In the genomic region with DNA sequence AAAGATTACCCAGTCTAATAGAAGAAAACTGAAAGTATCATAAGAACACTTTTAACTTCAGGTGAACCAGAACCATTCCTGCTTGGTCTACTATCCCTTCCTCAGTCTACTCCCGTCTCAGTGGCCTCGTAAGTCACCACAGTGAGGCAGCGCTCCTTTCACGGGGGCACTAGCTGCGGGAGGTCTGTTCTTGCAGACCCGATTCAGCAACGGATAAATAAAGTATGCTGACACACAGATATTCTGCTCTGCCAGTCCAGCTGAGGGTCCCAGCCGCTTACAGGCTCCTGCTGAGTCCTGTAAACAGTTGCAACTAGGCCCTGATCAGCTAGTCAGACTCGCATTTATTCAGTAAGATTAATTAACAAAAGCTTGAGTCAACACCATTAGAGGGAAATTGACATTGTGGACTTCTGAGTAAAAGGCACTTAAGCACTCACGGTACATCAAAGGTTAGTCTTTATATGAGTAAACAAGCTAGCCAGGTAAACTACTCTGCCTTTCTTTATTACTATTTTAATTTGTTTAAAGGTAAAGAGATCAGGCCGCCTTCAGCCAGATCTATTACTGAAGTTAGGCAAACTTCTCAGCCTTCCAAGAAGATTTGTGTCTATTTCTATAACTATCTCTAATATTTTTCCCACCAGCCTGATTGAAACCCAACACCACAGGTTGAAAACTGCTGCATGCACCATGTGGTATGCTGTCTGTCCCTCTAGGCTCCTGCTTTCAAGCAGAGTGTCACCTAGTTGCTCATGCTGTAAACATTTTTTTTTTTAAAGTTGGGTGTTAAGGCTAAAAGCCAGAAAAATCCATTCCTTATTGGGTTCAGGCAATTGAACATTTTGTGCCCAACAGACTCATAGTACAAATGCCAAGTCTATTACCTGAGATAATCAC, we compare ENCODE assay signal across 19 cellular contexts.
DNase-seq lines count a peak whose midpoint lies in the region; ATAC-seq and TF ChIP-seq lines count a peak whose summit lies in the region.
"Had no signal": no experiment of that assay in that cellular context is flagged by ENCODE, and none has a peak within 500 bp of the region (broad histone marks: within the 10 kb centered on the region; RNA-seq: fewer than 3 reads in every experiment).

No MANE protein-coding gene starts in this region.

- dilution Hi-C loops in mammary epithelial cell (cut with HindIII; ENCODE audit: low sequenced_read_pairs): no loop called here

- no peaks in the 10 kb centered on the region for H3K27me3 Mint-ChIP-seq in mesothelial cell of epicardium (ENCODE audit: low read depth)
- H3K27me3 Mint-ChIP-seq in activated T-helper 2 cell treated with anti-CD3 and anti-CD28 coated beads, Interferon-gamma antibody, Interleukin-2, Interleukin-4, amounts not matched to agents 10 μg/mL and 5 μg/mL and 100 μg/mL, durations not matched to agents 14 hours and 24 hours and 36 hours (ENCODE audit: low read depth): no peaks in the 10 kb centered on the region

- no peak overlapping the region for H3K4me3 Mint-ChIP-seq in mesothelial cell of epicardium
- H3K4me3 Mint-ChIP-seq in activated T-helper 2 cell treated with anti-CD3 and anti-CD28 coated beads, Interferon-gamma antibody, Interleukin-2, Interleukin-4, amounts not matched to agents 10 μg/mL and 5 μg/mL and 100 μg/mL, durations not matched to agents 14 hours and 24 hours and 36 hours (ENCODE audit: low read depth): no peak overlapping the region

- no peaks in the 10 kb centered on the region for H4K20me1 ChIP-seq in GM23248 (ENCODE audit: insufficient read depth)
- H4K20me1 ChIP-seq in mammary epithelial cell (ENCODE audit: insufficient read depth, low read length): no peaks in the 10 kb centered on the region

- H3K9ac ChIP-seq in GM23248 (no peak overlapping the region), mammary epithelial cell (ENCODE audit: insufficient read depth, low read length) (no peak overlapping the region)

- H3K9me3 Mint-ChIP-seq in mesothelial cell of epicardium: no peaks in the 10 kb centered on the region
- H3K9me3 Mint-ChIP-seq in activated T-helper 2 cell treated with anti-CD3 and anti-CD28 coated beads, Interferon-gamma antibody, Interleukin-2, Interleukin-4, amounts not matched to agents 10 μg/mL and 5 μg/mL and 100 μg/mL, durations not matched to agents 14 hours and 24 hours and 36 hours: no peaks in the 10 kb centered on the region

- no peaks in the 10 kb centered on the region for H3K27me3 ChIP-seq in GM23248 (replicated peaks; ENCODE audit: insufficient read depth)
- H3K27me3 ChIP-seq in mammary epithelial cell (ENCODE audit: insufficient read depth, low read length): no peaks in the 10 kb centered on the region
- H3K27me3 ChIP-seq: left lung, tibial artery had no signal

- H3F3A ChIP-seq in GM23248 (ENCODE audit: insufficient read depth): peaks cover 3% of the 10 kb centered on the region; the same call in 1 of the 2 replicates

- H3K4me1 ChIP-seq in GM23248 (ENCODE audit: insufficient read depth) (peaks cover 8% of the 10 kb centered on the region), mammary epithelial cell (ENCODE audit: insufficient read depth, low read length) (peaks cover 32% of the 10 kb centered on the region)
- H3K4me1 ChIP-seq: left lung, tibial artery had no signal

- H3K4me2 ChIP-seq in GM23248 (ENCODE audit: unreplicated experiment) (no peak overlapping the region), mammary epithelial cell (ENCODE audit: insufficient read depth, low read depth, low read length) (no peak overlapping the region)

- TF ChIP-seq CTCF in mesothelial cell of epicardium (IDR thresholded peaks at IDR 0.05; ENCODE audit: unreplicated experiment) (no peak), mammary epithelial cell (conservative IDR thresholded peaks at IDR 0.05 in 1 of 2, IDR thresholded peaks at IDR 0.05 in 1 of 2; ENCODE audit: extremely low read depth in 1 of 2, insufficient read depth in 1 of 2, low read depth in 1 of 2, low read length in 2 of 2) (no peak)

- H3K27ac ChIP-seq in GM23248 (no peak overlapping the region), mammary epithelial cell (ENCODE audit: insufficient read depth, low read depth, low read length) (no peak overlapping the region)
- H3K27ac ChIP-seq: left lung, tibial artery had no signal

- ATAC-seq in HG03039 (IDR thresholded peaks at IDR 0.05; ENCODE audit: unreplicated experiment): no peak
- ATAC-seq in GM18517 (IDR thresholded peaks at IDR 0.05; ENCODE audit: unreplicated experiment): no peak
- ATAC-seq: activated CD4-positive, CD25-positive, alpha-beta regulatory T cell treated with anti-CD3 and anti-CD28 coated beads, Interleukin-2, amount 50 U/mL, for 24 hours; left lung had no signal

- peaks cover 10% of the 10 kb centered on the region for H3K4me1 Mint-ChIP-seq in mesothelial cell of epicardium
- peaks cover 6% of the 10 kb centered on the region for H3K4me1 Mint-ChIP-seq in activated T-helper 2 cell treated with anti-CD3 and anti-CD28 coated beads, Interferon-gamma antibody, Interleukin-2, Interleukin-4, amounts not matched to agents 10 μg/mL and 5 μg/mL and 100 μg/mL, durations not matched to agents 14 hours and 24 hours and 36 hours (ENCODE audit: low read depth)

- peaks cover 19% of the 10 kb centered on the region for H3K36me3 Mint-ChIP-seq in mesothelial cell of epicardium
- H3K36me3 Mint-ChIP-seq in activated T-helper 2 cell treated with anti-CD3 and anti-CD28 coated beads, Interferon-gamma antibody, Interleukin-2, Interleukin-4, amounts not matched to agents 10 μg/mL and 5 μg/mL and 100 μg/mL, durations not matched to agents 14 hours and 24 hours and 36 hours (ENCODE audit: low read depth): peaks cover 32% of the 10 kb centered on the region

- DNase-seq in GM23248: peak; percentile 8
- DNase-seq in NCI-H1436 (lab: John Stamatoyannopoulos, UW): peak; percentile 87
- peak; percentile 98 for DNase-seq in NCI-H748 (lab: John Stamatoyannopoulos, UW; ENCODE audit: unreplicated experiment)
- no peak for DNase-seq in mesothelial cell of epicardium (ENCODE audit: low spot score in 2 of 2, unreplicated experiment in 2 of 2)
- DNase-seq in mammary epithelial cell: no peak
- no peak for DNase-seq in activated T-helper 2 cell treated with anti-CD3 and anti-CD28 coated beads, Interferon-gamma antibody, Interleukin-2, Interleukin-4, amounts not matched to agents 10 μg/mL and 5 μg/mL and 100 μg/mL, durations not matched to agents 14 hours and 24 hours and 36 hours (ENCODE audit: low spot score)
- DNase-seq: activated effector memory CD4-positive, alpha-beta T cell treated with Interleukin-2 at 50 U/mL for 16 hours; amniotic stem cell; cerebellar nuclear complex; foreskin fibroblast; HCEC 1CT; IMR-90; left lung; SHP77 treated with DMSO at 0.1 percent for 48 hours; T-helper 2 cell; tibial artery had no signal

- no peak overlapping the region for H3K4me3 ChIP-seq in GM23248
- no peak overlapping the region for H3K4me3 ChIP-seq in mammary epithelial cell (replicated peaks in 1 of 3; ENCODE audit: insufficient read depth in 1 of 3, low read depth in 2 of 3, low read length in 3 of 3)
- H3K4me3 ChIP-seq: left lung, tibial artery had no signal

- WGBS in GM23248 (ENCODE audit: low coverage in 1 of 2, low lambda C conversion rate in 2 of 2, missing lambda C conversion rate in 2 of 2), 2 experiments: 64 to 65% methylated on average over 11 of the region's 11 CpGs
- WGBS in mammary epithelial cell (ENCODE audit: low coverage, missing lambda C conversion rate): 94% methylated on average over 7 of the region's 11 CpGs

- H2AFZ ChIP-seq in GM23248 (no peak overlapping the region), mammary epithelial cell (ENCODE audit: low read depth, low read length) (no peak overlapping the region)

- H3K9me3 ChIP-seq in GM23248 (ENCODE audit: low read depth) (no peaks in the 10 kb centered on the region), mammary epithelial cell (replicated peaks; ENCODE audit: insufficient read depth, low read length) (no peaks in the 10 kb centered on the region)
- H3K9me3 ChIP-seq: left lung, tibial artery had no signal

- in situ Hi-C loops in GM23248 (cut with MboI) (no loop called here), mammary epithelial cell (cut with MboI; ENCODE audit: low sequenced_read_pairs in 2 of 2) (loop anchor here (10.0 to 25.0 kb wide), 2 partner anchors 235 to 243 kb away; no protein-coding TSS in a partner anchor)

- no peaks in the 10 kb centered on the region for H3K36me3 ChIP-seq in GM23248 (ENCODE audit: low read depth)
- H3K36me3 ChIP-seq in mammary epithelial cell (ENCODE audit: insufficient read depth, low read length): peaks cover 6% of the 10 kb centered on the region

- H3K9me2 ChIP-seq in GM23248 (ENCODE audit: insufficient read depth): no peaks in the 10 kb centered on the region

- CTCF ChIA-PET in mammary epithelial cell (lab: Charles Lee; ENCODE audit: low non-redundant PET): no interaction called here

- intact Hi-C loops in mammary epithelial cell (cut with micrococcal nuclease): no loop called here
- intact Hi-C loops in activated T-helper 2 cell treated with anti-CD3 and anti-CD28 coated beads, Interferon-gamma antibody, Interleukin-2, Interleukin-4, amounts not matched to agents 10 μg/mL and 5 μg/mL and 100 μg/mL, durations not matched to agents 14 hours and 24 hours and 36 hours (cut with micrococcal nuclease): no loop called here

- H3K79me2 ChIP-seq in GM23248 (ENCODE audit: insufficient read depth) (no peaks in the 10 kb centered on the region), mammary epithelial cell (ENCODE audit: insufficient read depth, low read length) (no peaks in the 10 kb centered on the region)

- BruUV-seq in mammary epithelial cell (replicated peaks; lab: Mats Ljungman, UMichigan): no TSS peak

- H3K27ac Mint-ChIP-seq in mesothelial cell of epicardium: peak overlapping the region; percentile 55
- no peak overlapping the region for H3K27ac Mint-ChIP-seq in activated T-helper 2 cell treated with anti-CD3 and anti-CD28 coated beads, Interferon-gamma antibody, Interleukin-2, Interleukin-4, amounts not matched to agents 10 μg/mL and 5 μg/mL and 100 μg/mL, durations not matched to agents 14 hours and 24 hours and 36 hours

Comparison
In these comparisons a context has a peak if more than half of its experiments do, and no peak if none do; other contexts are left out.
1. DNase-seq: peak in GM23248 (single experiment), NCI-H1436 (single experiment) and NCI-H748 (single experiment); none in mesothelial cell of epicardium (0 of 2), mammary epithelial cell (single experiment) and activated T-helper 2 cell treated with anti-CD3 and anti-CD28 coated beads, Interferon-gamma antibody, Interleukin-2, Interleukin-4, amounts not matched to agents 10 μg/mL and 5 μg/mL and 100 μg/mL, durations not matched to agents 14 hours and 24 hours and 36 hours (single experiment).